ENCODE assay signal across 12 cellular contexts in the genomic region with DNA sequence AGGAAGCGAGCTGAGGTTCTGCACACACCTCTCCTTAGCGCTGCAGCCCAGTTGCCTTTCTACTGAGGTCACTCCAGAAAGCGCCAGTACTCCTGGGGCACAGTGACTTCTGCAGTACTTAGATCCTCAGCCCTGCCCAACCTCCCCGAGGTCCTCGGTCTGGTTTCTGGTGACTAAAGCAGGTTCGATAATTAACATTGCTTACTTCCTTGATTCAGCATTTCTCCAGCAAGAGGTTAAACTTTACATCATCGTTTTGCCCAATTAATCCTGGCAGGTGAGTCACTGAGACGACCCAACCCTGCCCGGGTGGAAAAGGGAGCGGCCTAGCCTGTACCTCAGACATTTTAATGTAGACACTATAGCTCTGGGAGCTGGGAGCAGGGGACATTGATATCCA.
DNase-seq lines count a peak whose midpoint lies in the region; ATAC-seq and TF ChIP-seq lines count a peak whose summit lies in the region.
"Had no signal": no experiment of that assay in that cellular context is flagged by ENCODE, and none has a peak within 500 bp of the region (broad histone marks: within the 10 kb centered on the region; RNA-seq: fewer than 3 reads in every experiment).

No MANE protein-coding gene starts in this region.

- peaks cover 20% of the 10 kb centered on the region for H3K4me1 Mint-ChIP-seq in MCF 10A (ENCODE audit: insufficient read depth, unreplicated experiment)
- H3K4me1 Mint-ChIP-seq: activated naive CD4-positive, alpha-beta T cell treated with anti-CD3 and anti-CD28 coated beads, Interleukin-2, amount 50 U/mL, for 24 hours had no signal

- no peaks in the 10 kb centered on the region for H3K36me3 ChIP-seq in breast epithelium
- H3K36me3 ChIP-seq in MM.1S (replicated peaks; ENCODE audit: insufficient read depth, low read length) = no peaks in the 10 kb centered on the region

- CTCF ChIA-PET in MCF 10A (lab: Yijun Ruan, JAX) = interaction anchor here (0.7 to 4.0 kb wide), 5 partner anchors 13 to 264 kb away, joined by 3 to 25 read pairs (median 6); no protein-coding TSS in a partner anchor

- no peaks in the 10 kb centered on the region for H4K20me1 ChIP-seq in MM.1S (ENCODE audit: insufficient read depth, low read length)

- H3K4me3 ChIP-seq in breast epithelium = no peak overlapping the region
- no peak overlapping the region for H3K4me3 ChIP-seq in MM.1S (ENCODE audit: low read length)
- H3K4me3 ChIP-seq: K562 had no signal

- H3K4me2 ChIP-seq in MM.1S (ENCODE audit: low read depth, low read length) = no peak overlapping the region

- H3K9me3 Mint-ChIP-seq in MCF 10A (ENCODE audit: unreplicated experiment) = no peaks in the 10 kb centered on the region
- H3K9me3 Mint-ChIP-seq: activated naive CD4-positive, alpha-beta T cell treated with anti-CD3 and anti-CD28 coated beads, Interleukin-2, amount 50 U/mL, for 24 hours had no signal

- no peak overlapping the region for H2AFZ ChIP-seq in MM.1S (ENCODE audit: low read length)

- peak; percentile 89 for DNase-seq in MCF 10A (ENCODE audit: unreplicated experiment)
- DNase-seq in breast epithelium (ENCODE audit: low spot score in 2 of 2) = no peak
- DNase-seq in astrocyte of the hippocampus (ENCODE audit: low read depth, low spot score) = peak; percentile 36
- DNase-seq in kidney tubule cell (ENCODE audit: low spot score) = peak; percentile 99
- no peak for DNase-seq in MM.1S
- no peak for DNase-seq in NCI-H2227 treated with DMSO at 0.1 percent for 48 hours (lab: John Stamatoyannopoulos, UW)
- DNase-seq: NCI-H2029 treated with DMSO at 0.1 percent for 48 hours; stimulated activated CD8-positive, alpha-beta memory T cell treated with anti-CD3 and anti-CD28 coated beads, Interleukin-4, amount 100 ng/mL, for 48 hours had no signal

- peak overlapping the region; percentile 78 for H3K27ac Mint-ChIP-seq in MCF 10A (ENCODE audit: low read depth, unreplicated experiment)
- H3K27ac Mint-ChIP-seq: activated naive CD4-positive, alpha-beta T cell treated with anti-CD3 and anti-CD28 coated beads, Interleukin-2, amount 50 U/mL, for 24 hours had no signal

- H3K9me2 ChIP-seq in MM.1S (replicated peaks; ENCODE audit: insufficient read depth, low read length) = no peaks in the 10 kb centered on the region

- TF ChIP-seq POLR2A in breast epithelium (IDR thresholded peaks at IDR 0.05) = no peak

- ATAC-seq in GM18511 (IDR thresholded peaks at IDR 0.05; ENCODE audit: unreplicated experiment) (no peak), GM21367 (IDR thresholded peaks at IDR 0.05; ENCODE audit: unreplicated experiment) (no peak)
- ATAC-seq: K562 had no signal

- H3K79me2 ChIP-seq in MM.1S (ENCODE audit: low read length) = no peaks in the 10 kb centered on the region

- no peaks in the 10 kb centered on the region for H3F3A ChIP-seq in MM.1S (ENCODE audit: insufficient read depth, low read length)

- no peaks in the 10 kb centered on the region for H3K4me1 ChIP-seq in breast epithelium
- H3K4me1 ChIP-seq in MM.1S (ENCODE audit: low read length) = no peaks in the 10 kb centered on the region

- no peak overlapping the region for H3K9ac ChIP-seq in MM.1S (ENCODE audit: low read length)

- intact Hi-C loops in MCF 10A (cut with micrococcal nuclease) (loop anchor here (5.0 kb wide), 2 partner anchors 50 to 90 kb away; a partner anchor contains a TSS), breast epithelium (cut with DNase I; ENCODE audit: low total_unique reads) (no loop called here)

- TF ChIP-seq CTCF in MCF 10A (IDR thresholded peaks at IDR 0.05; ENCODE audit: unreplicated experiment) (no peak), breast epithelium (IDR thresholded peaks at IDR 0.05) (no peak), MM.1S (IDR thresholded peaks at IDR 0.05; ENCODE audit: low read length) (no peak)

- H3K27me3 ChIP-seq in breast epithelium (no peaks in the 10 kb centered on the region), MM.1S (replicated peaks; ENCODE audit: insufficient read depth, low read length) (no peaks in the 10 kb centered on the region)

- H3K9me3 ChIP-seq in breast epithelium = no peaks in the 10 kb centered on the region
- no peaks in the 10 kb centered on the region for H3K9me3 ChIP-seq in MM.1S (replicated peaks; ENCODE audit: insufficient read depth, low read length)

- H3K27me3 Mint-ChIP-seq in MCF 10A (ENCODE audit: insufficient read depth, unreplicated experiment) = no peaks in the 10 kb centered on the region

- H3K4me3 Mint-ChIP-seq in MCF 10A (ENCODE audit: unreplicated experiment) = peak overlapping the region; percentile 52
- H3K4me3 Mint-ChIP-seq: activated naive CD4-positive, alpha-beta T cell treated with anti-CD3 and anti-CD28 coated beads, Interleukin-2, amount 50 U/mL, for 24 hours had no signal

- H3K27ac ChIP-seq in breast epithelium (no peak overlapping the region), MM.1S (ENCODE audit: low read length) (no peak overlapping the region)

- BruUV-seq in MCF 10A (replicated peaks; lab: Mats Ljungman, UMichigan) = no TSS peak

- H3K36me3 Mint-ChIP-seq in MCF 10A (ENCODE audit: insufficient read depth, unreplicated experiment) = peaks cover 29% of the 10 kb centered on the region
- H3K36me3 Mint-ChIP-seq: activated naive CD4-positive, alpha-beta T cell treated with anti-CD3 and anti-CD28 coated beads, Interleukin-2, amount 50 U/mL, for 24 hours had no signal

- POLR2A ChIA-PET in MCF 10A (lab: Yijun Ruan, JAX) = interaction anchor here (0.7 to 5.3 kb wide), 12 partner anchors 11 to 332 kb away, joined by 3 to 67 read pairs (median 4); a partner anchor contains a TSS

Comparison
In these comparisons a context has a peak if more than half of its experiments do, and no peak if none do; other contexts are left out.
1. DNase-seq: peak in MCF 10A (single experiment), astrocyte of the hippocampus (single experiment) and kidney tubule cell (single experiment); none in breast epithelium (0 of 2), MM.1S (single experiment) and NCI-H2227 treated with DMSO at 0.1 percent for 48 hours (single experiment).